In the genomic region with DNA sequence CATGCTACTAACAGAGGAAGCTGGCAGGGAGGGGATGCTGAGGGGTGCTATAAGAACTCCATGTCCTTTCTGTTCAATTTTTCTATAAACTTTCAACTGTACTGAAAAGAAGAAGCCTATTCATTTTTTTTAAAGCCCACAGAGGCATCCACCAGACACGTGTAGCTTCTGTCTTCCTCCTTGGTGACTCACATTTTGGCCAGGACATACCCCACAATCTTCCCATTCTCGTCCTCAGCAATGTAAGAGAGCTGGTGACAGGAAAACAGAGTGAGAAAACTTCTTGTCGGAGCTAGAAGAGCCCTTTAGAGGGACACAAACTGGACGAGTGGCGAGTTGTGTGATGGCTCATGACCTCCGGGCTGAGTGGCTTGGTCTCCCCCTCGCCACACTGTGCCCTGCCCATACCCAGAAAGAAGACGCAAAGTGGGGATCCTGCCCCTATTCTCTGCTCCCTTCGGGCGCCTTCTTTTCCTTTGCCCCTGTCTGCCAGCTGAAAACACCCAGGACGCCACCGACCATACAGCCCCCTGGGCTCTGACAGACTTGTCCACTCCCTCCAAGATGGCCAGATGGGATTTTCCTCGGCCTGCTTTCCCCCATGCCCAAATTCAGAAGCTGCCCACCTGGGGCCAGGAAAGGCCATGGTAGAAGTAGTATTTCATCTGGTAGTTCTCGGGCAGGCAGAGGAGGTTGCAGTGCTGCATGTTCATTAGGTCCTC, we compare ENCODE assay signal across 8 cellular contexts. TPM values are rescaled to one million over a fixed set of nuclear protein-coding genes. Genes with fewer than 3 reads are reported as not detected.
DNase-seq lines count a peak whose midpoint lies in the region; ATAC-seq and TF ChIP-seq lines count a peak whose summit lies in the region.

No MANE protein-coding gene starts in this region.

- CTCF ChIA-PET in activated CD4-positive, alpha-beta T cell treated with anti-CD3 and anti-CD28 coated beads for 36 hours (lab: Charles Lee): interaction anchor here (0.9 to 2.5 kb wide), 4 partner anchors 10 to 35 kb away, joined by 3 to 8 read pairs (median 3); no protein-coding TSS in a partner anchor
- CTCF ChIA-PET in activated B cell treated with CpG ODN at 0.5 μM for 24 hours (lab: Charles Lee): interaction anchor here (0.6 to 1.5 kb wide), 2 partner anchors 13 to 115 kb away, joined by 3 to 5 read pairs; no protein-coding TSS in a partner anchor

- intact Hi-C loops in activated CD4-positive, alpha-beta T cell treated with anti-CD3 and anti-CD28 coated beads for 36 hours (cut with DNase I, micrococcal nuclease): no loop called here
- intact Hi-C loops in activated B cell treated with CpG ODN at 0.5 μM for 24 hours (cut with micrococcal nuclease): no loop called here

- peak overlapping the region; percentile 51 for H3K27ac Mint-ChIP-seq in activated CD4-positive, alpha-beta T cell treated with anti-CD3 and anti-CD28 coated beads for 36 hours
- peak overlapping the region; percentile 46 for H3K27ac Mint-ChIP-seq in activated B cell treated with CpG ODN at 0.5 μM for 24 hours

- no peak for TF ChIP-seq CTCF in activated B cell treated with CpG ODN at 0.5 μM for 24 hours (IDR thresholded peaks at IDR 0.05)

- DNase-seq in activated CD4-positive, alpha-beta T cell treated with anti-CD3 and anti-CD28 coated beads for 36 hours: no peak
- DNase-seq in activated CD4-positive, alpha-beta T cell treated with anti-CD3 and anti-CD28 coated beads, Interleukin-2, amount 50 U/mL, for 48 hours: no peak
- DNase-seq in activated B cell treated with CpG ODN at 0.5 μM for 24 hours (no peak), substantia nigra (lab: John Stamatoyannopoulos, UW) (no peak)

- peaks cover 9% of the 10 kb centered on the region for H3K9me3 ChIP-seq in iPS-18c (ENCODE audit: control insufficient read depth, insufficient read depth, low read length)

- H3K4me3 Mint-ChIP-seq in activated CD4-positive, alpha-beta T cell treated with anti-CD3 and anti-CD28 coated beads for 36 hours: peak overlapping the region; percentile 81
- peak overlapping the region; percentile 84 for H3K4me3 Mint-ChIP-seq in activated B cell treated with CpG ODN at 0.5 μM for 24 hours

- peaks cover 24% of the 10 kb centered on the region for H3K4me1 Mint-ChIP-seq in activated CD4-positive, alpha-beta T cell treated with anti-CD3 and anti-CD28 coated beads for 36 hours
- peaks cover 29% of the 10 kb centered on the region for H3K4me1 Mint-ChIP-seq in activated B cell treated with CpG ODN at 0.5 μM for 24 hours

- H3K27ac ChIP-seq in substantia nigra (ENCODE audit: low read depth, low read length, poor library complexity, severe bottlenecking): peak overlapping the region; percentile 17

- no peak for ATAC-seq in activated CD4-positive, alpha-beta T cell treated with anti-CD3 and anti-CD28 coated beads for 36 hours
- ATAC-seq in activated B cell treated with CpG ODN at 0.5 μM for 24 hours (ENCODE audit: low read depth) (no peak), HG03025 (IDR thresholded peaks at IDR 0.05; ENCODE audit: low FRiP score, unreplicated experiment) (no peak), HG03039 (IDR thresholded peaks at IDR 0.05; ENCODE audit: unreplicated experiment) (no peak), esophagus mucosa (no peak)

- no peaks in the 10 kb centered on the region for H3K9me3 Mint-ChIP-seq in activated CD4-positive, alpha-beta T cell treated with anti-CD3 and anti-CD28 coated beads for 36 hours (ENCODE audit: low read depth)
- no peaks in the 10 kb centered on the region for H3K9me3 Mint-ChIP-seq in activated B cell treated with CpG ODN at 0.5 μM for 24 hours

- peaks cover 5% of the 10 kb centered on the region for H3K36me3 Mint-ChIP-seq in activated CD4-positive, alpha-beta T cell treated with anti-CD3 and anti-CD28 coated beads for 36 hours (ENCODE audit: low read depth)
- H3K36me3 Mint-ChIP-seq in activated B cell treated with CpG ODN at 0.5 μM for 24 hours (ENCODE audit: low read depth): peaks cover 22% of the 10 kb centered on the region

- POLR2A ChIA-PET in activated CD4-positive, alpha-beta T cell treated with anti-CD3 and anti-CD28 coated beads for 36 hours (lab: Charles Lee): interaction anchor here (0.6 kb wide), 1 partner anchor 140 kb away, joined by 3 read pairs; no protein-coding TSS in a partner anchor
- POLR2A ChIA-PET in activated B cell treated with CpG ODN at 0.5 μM for 24 hours (lab: Charles Lee): interaction anchor here (1.2 to 18.4 kb wide), 4 partner anchors 9 to 140 kb away, joined by 3 to 305 read pairs (median 7); a partner anchor contains a TSS

- peak overlapping the region; percentile 63 for H3K4me3 ChIP-seq in iPS-18c (ENCODE audit: insufficient read depth, low read depth, low read length)

- H3K27me3 Mint-ChIP-seq in activated CD4-positive, alpha-beta T cell treated with anti-CD3 and anti-CD28 coated beads for 36 hours: no peaks in the 10 kb centered on the region
- H3K27me3 Mint-ChIP-seq in activated B cell treated with CpG ODN at 0.5 μM for 24 hours: no peaks in the 10 kb centered on the region

RNA-seq across cellular contexts. Expression of a gene that starts 0.9 kb away (rescaled TPM):
- 100 to 1,000 TPM; 108 to 115 TPM for total RNA-seq in activated CD4-positive, alpha-beta T cell treated with anti-CD3 and anti-CD28 coated beads for 36 hours
- 94.8 and 109 TPM in 2 replicates for total RNA-seq in activated B cell treated with CpG ODN at 0.5 μM for 24 hours
- total RNA-seq in esophagus mucosa: 73.6 TPM

RNA-seq across cellular contexts. Expression of a gene that starts 7.8 kb away (rescaled TPM):
- total RNA-seq in activated CD4-positive, alpha-beta T cell treated with anti-CD3 and anti-CD28 coated beads for 36 hours: 100 to 1,000 TPM; 130 to 135 TPM
- total RNA-seq in activated B cell treated with CpG ODN at 0.5 μM for 24 hours (151 and 158 TPM in 2 replicates), esophagus mucosa (7.5 TPM)

RNA-seq across cellular contexts. Expression of a gene that starts 10.5 kb away (rescaled TPM):
- 1 to 10 TPM; 6.0 to 8.1 TPM for total RNA-seq in activated CD4-positive, alpha-beta T cell treated with anti-CD3 and anti-CD28 coated beads for 36 hours
- total RNA-seq in activated B cell treated with CpG ODN at 0.5 μM for 24 hours: 14.5 and 20.2 TPM in 2 replicates
- 0.52 TPM for total RNA-seq in esophagus mucosa

RNA-seq across cellular contexts. Expression of a gene that starts 29.4 kb away (rescaled TPM):
- total RNA-seq in activated CD4-positive, alpha-beta T cell treated with anti-CD3 and anti-CD28 coated beads for 36 hours: not detected
- total RNA-seq in activated B cell treated with CpG ODN at 0.5 μM for 24 hours (not detected in 2 replicates), esophagus mucosa (0.20 TPM)

RNA-seq across cellular contexts. Expression of a gene that starts 37.7 kb away (rescaled TPM):
- total RNA-seq in activated CD4-positive, alpha-beta T cell treated with anti-CD3 and anti-CD28 coated beads for 36 hours: 100 to 1,000 TPM in 1 of 2 experiments, 10 to 100 TPM in 1; 99.5 to 147 TPM
- total RNA-seq in activated B cell treated with CpG ODN at 0.5 μM for 24 hours: 72.5 and 79.4 TPM in 2 replicates
- total RNA-seq in esophagus mucosa: 33.0 TPM

Comparison
In these comparisons a context has a peak if more than half of its experiments do, and no peak if none do; other contexts are left out.
1. RNA of a gene that starts 7.8 kb away (total RNA-seq): 151 to 158 TPM in activated B cell treated with CpG ODN at 0.5 μM for 24 hours and 130 to 135 TPM in activated CD4-positive, alpha-beta T cell treated with anti-CD3 and anti-CD28 coated beads for 36 hours; 7.5 TPM in esophagus mucosa (single experiment); every median in the first group is over 10 times any median in the second.